ENCODE assay signal across 35 cellular contexts in the genomic region with DNA sequence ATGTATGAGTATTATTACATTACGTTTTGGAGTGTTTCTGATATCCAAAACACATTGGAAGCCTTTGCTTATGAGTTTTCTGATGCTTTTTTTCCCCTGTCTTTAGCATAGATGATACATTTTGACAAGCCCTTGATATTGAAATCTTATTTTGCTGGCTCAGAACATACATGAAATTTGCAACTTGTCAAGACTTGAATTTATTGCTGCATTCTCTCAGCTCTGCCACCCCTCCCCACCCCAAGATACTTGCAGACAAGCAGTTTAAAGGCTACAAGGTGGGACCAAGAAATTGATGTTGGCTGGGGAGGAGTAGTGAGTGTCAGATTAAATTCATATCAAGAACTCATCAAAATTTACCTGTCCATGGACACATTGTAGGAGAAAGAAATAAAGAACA.
DNase-seq lines count a peak whose midpoint lies in the region; ATAC-seq, FAIRE-seq and TF ChIP-seq lines count a peak whose summit lies in the region.
"Had no signal": no experiment of that assay in that cellular context is flagged by ENCODE, and none has a peak within 500 bp of the region (broad histone marks: within the 10 kb centered on the region; RNA-seq: fewer than 3 reads in every experiment).

No MANE protein-coding gene starts in this region.

- DNase-seq in IMR-90: no peak
- DNase-seq in bronchial epithelial cell (ENCODE audit: low read depth): peak; percentile 69
- DNase-seq in epithelial cell of esophagus (ENCODE audit: low read depth): peak; percentile 68
- no peak for DNase-seq in activated T-cell treated with anti-CD3 and anti-CD28 coated beads, Interleukin-2, amount 50 U/mL, for 72 hours
- DNase-seq in NCI-H2107 (lab: John Stamatoyannopoulos, UW): no peak
- DNase-seq in RKO (ENCODE audit: low spot score): no peak
- DNase-seq: 8988T; ACHN; AML-193; BE2C; C1 segment of cervical spinal cord; Caco-2; Calu3; CD4-positive, alpha-beta memory T cell; CD4-positive, alpha-beta T cell; CD4-positive, CD25-positive, alpha-beta regulatory T cell; CD8-positive, alpha-beta memory T cell; CD8-positive, alpha-beta T cell; COR-L47; DMS 273 treated with DMSO at 0.1 percent for 48 hours; DMS153; DMS53; DMS79; DMS79 treated with DMSO at 0.1 percent for 48 hours; DND-41; EL had no signal

- no peaks in the 10 kb centered on the region for H3K36me3 Mint-ChIP-seq in activated T-cell treated with anti-CD3 and anti-CD28 coated beads, Interleukin-2, amount 50 U/mL, for 72 hours (ENCODE audit: insufficient read depth in 2 of 2)
- H3K36me3 Mint-ChIP-seq: CD14-positive monocyte; CD4-positive, alpha-beta memory T cell; CD4-positive, CD25-positive, alpha-beta regulatory T cell; CD8-positive, alpha-beta memory T cell; CD8-positive, alpha-beta T cell had no signal

- H3K56ac ChIP-seq in IMR-90 (ENCODE audit: extremely low read depth, insufficient read depth, low read length): no peak overlapping the region

- no peak overlapping the region for H2AK9ac ChIP-seq in IMR-90 (replicated peaks; ENCODE audit: low read depth, low read length, poor library complexity)

- POLR2A ChIA-PET in IMR-90 (lab: Charles Lee; ENCODE audit: unreplicated experiment): no interaction called here

- H3K27me3 Mint-ChIP-seq in activated T-cell treated with anti-CD3 and anti-CD28 coated beads, Interleukin-2, amount 50 U/mL, for 72 hours (ENCODE audit: low read depth): no peaks in the 10 kb centered on the region
- H3K27me3 Mint-ChIP-seq: B cell; CD4-positive, alpha-beta T cell; CD4-positive, CD25-positive, alpha-beta regulatory T cell; CD8-positive, alpha-beta memory T cell had no signal

- H4K20me1 ChIP-seq in IMR-90 (ENCODE audit: insufficient read depth, low read length): no peaks in the 10 kb centered on the region
- H4K20me1 ChIP-seq: BLaER1; BLaER1 treated with 17β-estradiol and CSF1 and Interleukin-3, amounts not matched to agents 10 nM and 100 nM had no signal

- peak overlapping the region; percentile 32; the same call in 1 of the 2 replicates for H2AK5ac ChIP-seq in IMR-90 (ENCODE audit: low read depth, low read length)

- peaks cover 0 to 3% of the 10 kb centered on the region in 2 donors for H3K9me3 Mint-ChIP-seq in activated T-cell treated with anti-CD3 and anti-CD28 coated beads, Interleukin-2, amount 50 U/mL, for 72 hours
- H3K9me3 Mint-ChIP-seq: CD4-positive, alpha-beta T cell; CD8-positive, alpha-beta memory T cell; CD8-positive, alpha-beta T cell had no signal

- TF ChIP-seq POLR2A in IMR-90 (IDR thresholded peaks at IDR 0.05; ENCODE audit: low read depth, low read length): no peak

- H3K36me3 ChIP-seq in IMR-90 (ENCODE audit: control insufficient read depth, insufficient read depth, low read length) (no peaks in the 10 kb centered on the region), bronchial epithelial cell (ENCODE audit: control insufficient read depth, insufficient read depth, low read length) (no peaks in the 10 kb centered on the region)
- H3K36me3 ChIP-seq: BE2C; BLaER1; BLaER1 treated with 17β-estradiol and CSF1 and Interleukin-3, amounts not matched to agents 10 nM and 100 nM had no signal

- H3K27ac ChIP-seq in IMR-90 (ENCODE audit: insufficient read depth, low read length): no peak overlapping the region
- H3K27ac ChIP-seq: 22Rv1; A549; BLaER1; BLaER1 treated with 17β-estradiol and CSF1 and Interleukin-3, amounts not matched to agents 10 nM and 100 nM; C4-2B had no signal

- intact Hi-C loops in IMR-90 (cut with micrococcal nuclease): no loop called here

- H3K9me3 ChIP-seq in IMR-90 (ENCODE audit: control insufficient read depth, insufficient read depth, low read length): no peaks in the 10 kb centered on the region
- H3K9me3 ChIP-seq: A549; BE2C; BLaER1; BLaER1 treated with 17β-estradiol and CSF1 and Interleukin-3, amounts not matched to agents 10 nM and 100 nM; Caco-2 had no signal

- no peaks in the 10 kb centered on the region for H3K9me1 ChIP-seq in IMR-90 (ENCODE audit: insufficient read depth, low read length)

- no peak for FAIRE-seq in bronchial epithelial cell (lab: Jason Lieb, UNC)
- FAIRE-seq: A204.1, A549, D721Med had no signal

- H3K4me3 ChIP-seq in IMR-90 (ENCODE audit: insufficient read depth, low read depth, low read length): no peak overlapping the region
- H3K4me3 ChIP-seq in bronchial epithelial cell (ENCODE audit: low read depth, low read length): no peak overlapping the region
- no peak overlapping the region for H3K4me3 ChIP-seq in epithelial cell of esophagus (ENCODE audit: low read length)
- H3K4me3 ChIP-seq: A549; BLaER1; BLaER1 treated with 17β-estradiol and CSF1 and Interleukin-3, amounts not matched to agents 10 nM and 100 nM had no signal

- H2BK15ac ChIP-seq in IMR-90 (ENCODE audit: low read depth, low read length): no peak overlapping the region

- no peak overlapping the region for H3K4me3 Mint-ChIP-seq in activated T-cell treated with anti-CD3 and anti-CD28 coated beads, Interleukin-2, amount 50 U/mL, for 72 hours
- H3K4me3 Mint-ChIP-seq: B cell; CD14-positive monocyte; CD4-positive, alpha-beta memory T cell; CD4-positive, alpha-beta T cell; CD4-positive, CD25-positive, alpha-beta regulatory T cell; CD8-positive, alpha-beta memory T cell; CD8-positive, alpha-beta T cell had no signal

- H3K4me2 ChIP-seq in IMR-90 (ENCODE audit: low read depth, low read length): no peak overlapping the region
- H3K4me2 ChIP-seq: A549; BLaER1; BLaER1 treated with 17β-estradiol and CSF1 and Interleukin-3, amounts not matched to agents 10 nM and 100 nM had no signal

- WGBS in IMR-90 (ENCODE audit: extremely low coverage in 2 of 2, insufficient read length in 1 of 2), 2 experiments: no CpG with 5 or more reads among the region's 1 CpG

- TF ChIP-seq CTCF in IMR-90 (conservative IDR thresholded peaks at IDR 0.05; ENCODE audit: low read depth, low read length): no peak
- TF ChIP-seq CTCF in bronchial epithelial cell (IDR thresholded peaks at IDR 0.05; ENCODE audit: insufficient read depth, low read length, severe bottlenecking): no peak
- TF ChIP-seq CTCF in epithelial cell of esophagus (IDR thresholded peaks at IDR 0.05; ENCODE audit: insufficient read depth, low read depth, low read length, missing control alignments): no peak

- H3K27ac Mint-ChIP-seq in activated T-cell treated with anti-CD3 and anti-CD28 coated beads, Interleukin-2, amount 50 U/mL, for 72 hours: no peak overlapping the region
- H3K27ac Mint-ChIP-seq: B cell; CD4-positive, alpha-beta memory T cell; CD4-positive, alpha-beta T cell; CD4-positive, CD25-positive, alpha-beta regulatory T cell; CD8-positive, alpha-beta memory T cell; CD8-positive, alpha-beta T cell had no signal

- H2BK20ac ChIP-seq in IMR-90 (ENCODE audit: low read depth, low read length): no peak overlapping the region; the same call in 1 of the 2 replicates

- H3K23ac ChIP-seq in IMR-90 (ENCODE audit: low read depth, low read length): no peak overlapping the region

- no peak overlapping the region for H3K4ac ChIP-seq in IMR-90 (ENCODE audit: low read depth, low read length)

- H2BK5ac ChIP-seq in IMR-90 (ENCODE audit: low read depth, low read length, poor library complexity, severe bottlenecking): no peak overlapping the region

- H3K4me1 ChIP-seq in IMR-90 (ENCODE audit: control insufficient read depth, insufficient read depth, low read length): peaks cover 8% of the 10 kb centered on the region
- H3K4me1 ChIP-seq: BE2C, BLaER1, Caco-2 had no signal

- H2AFZ ChIP-seq in IMR-90 (replicated peaks; ENCODE audit: low read length, poor library complexity): no peak overlapping the region

- no peak overlapping the region for H3K18ac ChIP-seq in IMR-90 (ENCODE audit: low read depth, low read length)

- no peak overlapping the region for H3K9ac ChIP-seq in IMR-90 (ENCODE audit: low read depth, low read length)
- H3K9ac ChIP-seq: BLaER1; BLaER1 treated with 17β-estradiol and CSF1 and Interleukin-3, amounts not matched to agents 10 nM and 100 nM had no signal

- no peak overlapping the region for H3K14ac ChIP-seq in IMR-90 (replicated peaks; ENCODE audit: low read depth, low read length)

- in situ Hi-C loops in IMR-90 (cut with MboI; ENCODE audit: low sequenced_read_pairs): loop anchor here (10.0 kb wide), 1 partner anchor 161 kb away; a partner anchor contains a TSS

- H3K4me1 Mint-ChIP-seq in activated T-cell treated with anti-CD3 and anti-CD28 coated beads, Interleukin-2, amount 50 U/mL, for 72 hours (ENCODE audit: low read depth): no peaks in the 10 kb centered on the region
- H3K4me1 Mint-ChIP-seq: B cell; CD14-positive monocyte; CD4-positive, alpha-beta memory T cell; CD4-positive, CD25-positive, alpha-beta regulatory T cell; CD8-positive, alpha-beta memory T cell had no signal

- H3K27me3 ChIP-seq in IMR-90 (ENCODE audit: control insufficient read depth, insufficient read depth, low read length): no peaks in the 10 kb centered on the region
- H3K27me3 ChIP-seq in bronchial epithelial cell (ENCODE audit: control insufficient read depth, insufficient read depth, low read length): no peaks in the 10 kb centered on the region
- H3K27me3 ChIP-seq: BLaER1; BLaER1 treated with 17β-estradiol and CSF1 and Interleukin-3, amounts not matched to agents 10 nM and 100 nM had no signal

- dilution Hi-C loops in IMR-90 (cut with HindIII; ENCODE audit: low sequenced_read_pairs, unreplicated experiment): no loop called here

- ATAC-seq in IMR-90 (ENCODE audit: low read depth): no peak
- no peak for ATAC-seq in activated T-cell treated with anti-CD3 and anti-CD28 coated beads, Interleukin-2, amount 50 U/mL, for 72 hours (replicated peaks in 1 of 2)
- ATAC-seq: A549; CD8-positive, alpha-beta T cell had no signal

- CTCF ChIA-PET in IMR-90 (lab: Yijun Ruan, JAX): no interaction called here

- TF ChIP-seq RAD21 in IMR-90 (IDR thresholded peaks at IDR 0.05; ENCODE audit: low read length): no peak

- H3K79me1 ChIP-seq in IMR-90 (ENCODE audit: low read depth in 1 of 2, low read length in 2 of 2): no peaks in the 10 kb centered on the region

- no peak overlapping the region; the same call in 1 of the 2 replicates for H2BK120ac ChIP-seq in IMR-90 (ENCODE audit: low read depth, low read length)

- H4K5ac ChIP-seq in IMR-90 (ENCODE audit: low read depth, low read length): no peak overlapping the region

- 0 out of 2 replicates have a peak overlapping the region, but pooled peaks have one; percentile 18 for H4K91ac ChIP-seq in IMR-90 (ENCODE audit: insufficient read depth, low read depth, low read length)

- BruUV-seq in IMR-90 (replicated peaks; lab: Mats Ljungman, UMichigan): no TSS peak

- H4K8ac ChIP-seq in IMR-90 (ENCODE audit: low read depth in 2 of 2, low read length in 2 of 2): no peak overlapping the region

TF ChIP-seq in IMR-90, 13 proteins besides CTCF, POLR2A, EP300 and RAD21 (continues in another document):
- TF ChIP-seq RCOR1 (IDR thresholded peaks at IDR 0.05; ENCODE audit: insufficient replicate concordance, low read length) (no peak), MAZ (IDR thresholded peaks at IDR 0.05; ENCODE audit: borderline replicate concordance, low read depth, low read length) (no peak), NFE2L2 (IDR thresholded peaks at IDR 0.05; ENCODE audit: low read depth, low read length) (no peak)

Comparison
In these comparisons a context has a peak if more than half of its experiments do, and no peak if none do; other contexts are left out.
1. DNase-seq: peak in bronchial epithelial cell (single experiment) and epithelial cell of esophagus (single experiment); none in IMR-90 (single experiment), activated T-cell treated with anti-CD3 and anti-CD28 coated beads, Interleukin-2, amount 50 U/mL, for 72 hours (0 of 2), NCI-H2107 (single experiment) and RKO (single experiment).